19 cellular contexts compared by ENCODE assay signal in the genomic region with DNA sequence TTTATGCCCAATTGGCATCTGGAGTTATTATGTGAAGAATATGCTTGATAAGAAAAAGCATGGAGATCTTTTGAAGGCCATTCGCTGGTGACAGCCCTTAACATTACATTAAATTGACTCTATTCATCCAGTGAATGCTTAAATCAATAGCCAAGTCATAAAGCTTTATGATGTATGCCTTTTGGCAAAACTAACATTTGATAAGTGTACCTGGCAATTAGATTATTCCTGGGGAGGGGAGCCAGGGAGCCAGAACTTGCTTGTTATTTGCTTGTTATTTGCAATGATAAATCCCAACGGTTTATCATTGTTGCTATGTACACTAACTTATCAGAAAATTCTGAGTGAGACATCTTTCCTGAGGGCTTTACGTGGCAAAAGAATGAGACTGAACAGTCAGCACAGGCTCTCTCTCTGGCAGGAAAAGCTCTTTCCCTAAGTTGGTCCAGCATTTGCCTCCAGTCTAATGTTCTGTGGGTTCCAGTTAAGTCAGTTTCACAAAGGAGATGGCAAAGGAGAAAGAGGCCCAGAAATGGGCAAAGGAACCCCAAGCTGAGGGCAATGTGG. TPM values are rescaled to one million over a fixed set of nuclear protein-coding genes. Genes with fewer than 3 reads are reported as not detected.
DNase-seq lines count a peak whose midpoint lies in the region; ATAC-seq and TF ChIP-seq lines count a peak whose summit lies in the region.
"Had no signal": no experiment of that assay in that cellular context is flagged by ENCODE, and none has a peak within 500 bp of the region (broad histone marks: within the 10 kb centered on the region; RNA-seq: fewer than 3 reads in every experiment).

No MANE protein-coding gene starts in this region.

- no peak overlapping the region for H3K27ac Mint-ChIP-seq in naive thymus-derived CD4-positive, alpha-beta T cell
- H3K27ac Mint-ChIP-seq: activated naive CD8-positive, alpha-beta T cell treated with anti-CD3 and anti-CD28 coated beads, Interleukin-2, amount 10 ng/mL, durations not matched to agents 7 days and 5 days had no signal

- no peaks in the 10 kb centered on the region for H3K4me1 ChIP-seq in naive thymus-derived CD4-positive, alpha-beta T cell (ENCODE audit: control insufficient read depth in 2 of 2, insufficient read depth in 2 of 2, low read length in 2 of 2)
- H3K4me1 ChIP-seq: BLaER1, colonic mucosa, uterus had no signal

- intact Hi-C loops in naive thymus-derived CD4-positive, alpha-beta T cell (cut with micrococcal nuclease), result no loop called here

- H3K27me3 ChIP-seq in MG63, result no peaks in the 10 kb centered on the region
- H3K27me3 ChIP-seq in naive thymus-derived CD4-positive, alpha-beta T cell (ENCODE audit: control insufficient read depth in 2 of 2, insufficient read depth in 2 of 2, low read length in 2 of 2), result no peaks in the 10 kb centered on the region
- H3K27me3 ChIP-seq: BLaER1, colonic mucosa, uterus had no signal

- POLR2A ChIA-PET in naive thymus-derived CD4-positive, alpha-beta T cell (lab: Charles Lee), result no interaction called here

- no peak overlapping the region for H3K4me3 Mint-ChIP-seq in naive thymus-derived CD4-positive, alpha-beta T cell
- H3K4me3 Mint-ChIP-seq: activated naive CD8-positive, alpha-beta T cell treated with anti-CD3 and anti-CD28 coated beads, Interleukin-2, amount 10 ng/mL, durations not matched to agents 7 days and 5 days had no signal

- no peak for TF ChIP-seq CTCF in C4-2B (conservative IDR thresholded peaks at IDR 0.05)

- peak overlapping the region; percentile 27; the same call in 1 of the 2 replicates for H3K27ac ChIP-seq in C4-2B
- no peak overlapping the region for H3K27ac ChIP-seq in naive thymus-derived CD4-positive, alpha-beta T cell (ENCODE audit: low read depth, low read length)
- H3K27ac ChIP-seq: BLaER1, colonic mucosa, uterus had no signal

- peak; percentile 40 for DNase-seq in MG63
- DNase-seq in amniotic stem cell (lab: John Stamatoyannopoulos, UW), result peak; percentile 73
- DNase-seq in iris pigment epithelial cell (ENCODE audit: low read depth), result peak; percentile 81
- no peak for DNase-seq in naive thymus-derived CD4-positive, alpha-beta T cell
- no peak for DNase-seq in NK-92 (lab: John Stamatoyannopoulos, UW; ENCODE audit: unreplicated experiment)
- DNase-seq: activated CD4-positive, alpha-beta T cell treated with anti-CD3 and anti-CD28 coated beads, Interleukin-2, amount 50 U/mL, for 1 hour; activated naive CD8-positive, alpha-beta T cell treated with anti-CD3 and anti-CD28 coated beads, Interleukin-2, amount 10 ng/mL, durations not matched to agents 7 days and 5 days; activated T-cell treated with anti-CD3 and anti-CD28 coated beads, Interleukin-2, amount 50 U/mL, for 1 hour; colonic mucosa; DMS79 treated with DMSO at 0.1 percent for 48 hours; H7; NCI-H187; NCI-H774; SHP77; uterus had no signal

- peaks cover 0 to 4% (median 0%) of the 10 kb centered on the region in 5 donors for H3K27me3 Mint-ChIP-seq in naive thymus-derived CD4-positive, alpha-beta T cell
- H3K27me3 Mint-ChIP-seq: activated naive CD8-positive, alpha-beta T cell treated with anti-CD3 and anti-CD28 coated beads, Interleukin-2, amount 10 ng/mL, durations not matched to agents 7 days and 5 days had no signal

- peaks cover 0 to 12% (median 2%) of the 10 kb centered on the region in 11 donors for H3K9me3 Mint-ChIP-seq in naive thymus-derived CD4-positive, alpha-beta T cell
- H3K9me3 Mint-ChIP-seq: activated naive CD8-positive, alpha-beta T cell treated with anti-CD3 and anti-CD28 coated beads, Interleukin-2, amount 10 ng/mL, durations not matched to agents 7 days and 5 days had no signal

- H3K36me3 Mint-ChIP-seq in naive thymus-derived CD4-positive, alpha-beta T cell, result peaks cover 0 to 2% (median 0%) of the 10 kb centered on the region in 5 donors
- H3K36me3 Mint-ChIP-seq: activated naive CD8-positive, alpha-beta T cell treated with anti-CD3 and anti-CD28 coated beads, Interleukin-2, amount 10 ng/mL, durations not matched to agents 7 days and 5 days had no signal

- no peaks in the 10 kb centered on the region; the same call in 1 of the 2 replicates for H3K36me3 ChIP-seq in MG63
- H3K36me3 ChIP-seq in naive thymus-derived CD4-positive, alpha-beta T cell (ENCODE audit: control insufficient read depth in 2 of 3, insufficient read depth in 3 of 3, low read length in 3 of 3), result no peaks in the 10 kb centered on the region
- H3K36me3 ChIP-seq: BLaER1, colonic mucosa, uterus had no signal

- H3K4me3 ChIP-seq in MG63, result no peak overlapping the region
- no peak overlapping the region for H3K4me3 ChIP-seq in naive thymus-derived CD4-positive, alpha-beta T cell (ENCODE audit: low read length)
- H3K4me3 ChIP-seq: BLaER1, colonic mucosa, uterus had no signal

- H3K4me1 Mint-ChIP-seq in naive thymus-derived CD4-positive, alpha-beta T cell, result no peaks in the 10 kb centered on the region
- H3K4me1 Mint-ChIP-seq: activated naive CD8-positive, alpha-beta T cell treated with anti-CD3 and anti-CD28 coated beads, Interleukin-2, amount 10 ng/mL, durations not matched to agents 7 days and 5 days had no signal

- ATAC-seq in naive thymus-derived CD4-positive, alpha-beta T cell, result no peak
- ATAC-seq in HG02610 (IDR thresholded peaks at IDR 0.05; ENCODE audit: unreplicated experiment), result no peak
- no peak for ATAC-seq in HG03571 (IDR thresholded peaks at IDR 0.05; ENCODE audit: unreplicated experiment)

- CTCF ChIA-PET in naive thymus-derived CD4-positive, alpha-beta T cell (lab: Charles Lee), result no interaction called here

- H3K9me3 ChIP-seq in MG63, result peaks cover 8% of the 10 kb centered on the region; the same call in 1 of the 2 replicates
- no peaks in the 10 kb centered on the region for H3K9me3 ChIP-seq in naive thymus-derived CD4-positive, alpha-beta T cell (ENCODE audit: control insufficient read depth in 2 of 3, low read length in 3 of 3)
- H3K9me3 ChIP-seq: BLaER1, colonic mucosa, uterus had no signal

RNA-seq across cellular contexts. Expression of gene FBN1, which starts 35.8 kb away (rescaled TPM):
- 174 and 179 TPM in 2 replicates for total RNA-seq in MG63 (2014; rRNA removed; shearing (Covaris generic); ENCODE audit: low replicate concordance)
- 1 to 10 TPM in 1 of 5 experiments, under 1 TPM in 4; 0.27 to 1.3 (median 0.70) TPM for total RNA-seq in naive thymus-derived CD4-positive, alpha-beta T cell
- under 1 TPM in 1 of 2 donors, not detected in 1; 0.03 TPM for polyA plus RNA-seq in naive thymus-derived CD4-positive, alpha-beta T cell

Comparison
In these comparisons a context has a peak if more than half of its experiments do, and no peak if none do; other contexts are left out.
1. DNase-seq: peak in MG63 (single experiment), amniotic stem cell (single experiment) and iris pigment epithelial cell (single experiment); none in naive thymus-derived CD4-positive, alpha-beta T cell (0 of 9) and NK-92 (single experiment).
2. RNA of gene FBN1, which starts 35.8 kb away (total RNA-seq): 174 to 179 TPM in MG63; 0.27 to 1.3 TPM in naive thymus-derived CD4-positive, alpha-beta T cell; every median in the first group is over 10 times any median in the second.